22 cellular contexts compared by ENCODE assay signal in genomic region chr22:34068011-34068410, GRCh38.
"Had no signal": no experiment of that assay in that cellular context is flagged by ENCODE, and none has a peak within 500 bp of the region (broad histone marks: within the 10 kb centered on the region; RNA-seq: fewer than 3 reads in every experiment).

No MANE protein-coding gene starts in this region.

- H3K4me1 ChIP-seq: ascending aorta, foreskin keratinocyte, left lung, tibial artery had no signal

- H3K36me3 ChIP-seq: ascending aorta, brain microvascular endothelial cell, left lung, tibial artery had no signal

- DNase-seq: activated CD4-positive, alpha-beta T cell treated with anti-CD3 and anti-CD28 coated beads for 1 hour; activated CD4-positive, alpha-beta T cell treated with anti-CD3 and anti-CD28 coated beads, Interleukin-2, amount 50 U/mL, for 1 hour; activated CD8-positive, alpha-beta T cell treated with anti-CD3 and anti-CD28 coated beads, Interleukin-2, amount 10 ng/mL, durations not matched to agents 7 days and 5 days; brain microvascular endothelial cell; caudate nucleus; effector CD8-positive, alpha-beta T cell; erythroblast; foreskin keratinocyte; hippocampal formation; kidney glomerular epithelial cell; left lung; naive thymus-derived CD4-positive, alpha-beta T cell; occipital lobe; small intestine; stimulated activated CD4-positive, alpha-beta T cell treated with anti-CD3 and anti-CD28 coated beads, Interleukin-2, amount 100 ng/mL, for 24 hours; stimulated activated naive CD8-positive, alpha-beta T cell treated with anti-CD3 and anti-CD28 coated beads, Interleukin-15, amount 100 ng/mL, for 72 hours; tibial artery had no signal

- H3K27me3 ChIP-seq: ascending aorta, brain microvascular endothelial cell, foreskin keratinocyte, left lung had no signal

- ATAC-seq: activated CD8-positive, alpha-beta T cell treated with anti-CD3 and anti-CD28 coated beads, Interleukin-2, amount 10 ng/mL, durations not matched to agents 7 days and 5 days; activated naive CD4-positive, alpha-beta T cell treated with anti-CD3 and anti-CD28 coated beads, Interleukin-2, amount 50 U/mL, for 72 hours; foreskin keratinocyte; left lung; naive thymus-derived CD4-positive, alpha-beta T cell; sciatic nerve; stimulated activated effector memory CD8-positive, alpha-beta T cell treated with anti-CD3 and anti-CD28 coated beads, Interleukin-12 subunit alpha, Interleukin-12 subunit beta, amount 100 ng/mL, for 72 hours; stimulated activated naive CD8-positive, alpha-beta T cell treated with anti-CD3 and anti-CD28 coated beads, Interleukin-15, amount 100 ng/mL, for 72 hours had no signal

- H3K9me3 ChIP-seq: ascending aorta, left lung, tibial artery had no signal

- H3K4me3 ChIP-seq: ascending aorta, left lung, lung, tibial artery had no signal

- H3K27ac ChIP-seq: ascending aorta, brain microvascular endothelial cell, foreskin keratinocyte, left lung, tibial artery had no signal
